ENCODE assay signal across 1 cellular context in the genomic region with DNA sequence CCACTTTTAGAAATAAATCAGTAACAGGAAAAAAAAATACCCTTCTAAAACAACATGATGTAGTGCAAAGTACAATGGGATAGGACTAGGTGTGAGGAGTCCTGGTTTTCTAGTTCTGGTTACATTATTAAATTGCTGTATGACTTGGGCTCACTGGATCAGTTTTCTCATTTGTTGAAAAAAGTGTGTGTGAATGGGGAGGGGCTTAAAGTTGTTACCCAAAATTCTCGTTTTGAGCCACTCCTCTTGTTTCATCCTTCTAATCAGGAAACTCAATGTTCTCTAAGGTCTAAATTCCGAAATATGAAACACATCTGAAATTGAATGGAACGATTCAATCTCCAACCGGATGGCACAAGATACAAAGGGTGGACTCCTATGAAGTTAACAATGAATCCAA.
TF ChIP-seq lines count a peak whose summit lies in the region.

No MANE protein-coding gene starts in this region.

TF ChIP-seq in GM23338, 12 proteins besides CTCF, POLR2A, EP300 and RAD21 (continued from another document):
- TF ChIP-seq, protein P1, sequence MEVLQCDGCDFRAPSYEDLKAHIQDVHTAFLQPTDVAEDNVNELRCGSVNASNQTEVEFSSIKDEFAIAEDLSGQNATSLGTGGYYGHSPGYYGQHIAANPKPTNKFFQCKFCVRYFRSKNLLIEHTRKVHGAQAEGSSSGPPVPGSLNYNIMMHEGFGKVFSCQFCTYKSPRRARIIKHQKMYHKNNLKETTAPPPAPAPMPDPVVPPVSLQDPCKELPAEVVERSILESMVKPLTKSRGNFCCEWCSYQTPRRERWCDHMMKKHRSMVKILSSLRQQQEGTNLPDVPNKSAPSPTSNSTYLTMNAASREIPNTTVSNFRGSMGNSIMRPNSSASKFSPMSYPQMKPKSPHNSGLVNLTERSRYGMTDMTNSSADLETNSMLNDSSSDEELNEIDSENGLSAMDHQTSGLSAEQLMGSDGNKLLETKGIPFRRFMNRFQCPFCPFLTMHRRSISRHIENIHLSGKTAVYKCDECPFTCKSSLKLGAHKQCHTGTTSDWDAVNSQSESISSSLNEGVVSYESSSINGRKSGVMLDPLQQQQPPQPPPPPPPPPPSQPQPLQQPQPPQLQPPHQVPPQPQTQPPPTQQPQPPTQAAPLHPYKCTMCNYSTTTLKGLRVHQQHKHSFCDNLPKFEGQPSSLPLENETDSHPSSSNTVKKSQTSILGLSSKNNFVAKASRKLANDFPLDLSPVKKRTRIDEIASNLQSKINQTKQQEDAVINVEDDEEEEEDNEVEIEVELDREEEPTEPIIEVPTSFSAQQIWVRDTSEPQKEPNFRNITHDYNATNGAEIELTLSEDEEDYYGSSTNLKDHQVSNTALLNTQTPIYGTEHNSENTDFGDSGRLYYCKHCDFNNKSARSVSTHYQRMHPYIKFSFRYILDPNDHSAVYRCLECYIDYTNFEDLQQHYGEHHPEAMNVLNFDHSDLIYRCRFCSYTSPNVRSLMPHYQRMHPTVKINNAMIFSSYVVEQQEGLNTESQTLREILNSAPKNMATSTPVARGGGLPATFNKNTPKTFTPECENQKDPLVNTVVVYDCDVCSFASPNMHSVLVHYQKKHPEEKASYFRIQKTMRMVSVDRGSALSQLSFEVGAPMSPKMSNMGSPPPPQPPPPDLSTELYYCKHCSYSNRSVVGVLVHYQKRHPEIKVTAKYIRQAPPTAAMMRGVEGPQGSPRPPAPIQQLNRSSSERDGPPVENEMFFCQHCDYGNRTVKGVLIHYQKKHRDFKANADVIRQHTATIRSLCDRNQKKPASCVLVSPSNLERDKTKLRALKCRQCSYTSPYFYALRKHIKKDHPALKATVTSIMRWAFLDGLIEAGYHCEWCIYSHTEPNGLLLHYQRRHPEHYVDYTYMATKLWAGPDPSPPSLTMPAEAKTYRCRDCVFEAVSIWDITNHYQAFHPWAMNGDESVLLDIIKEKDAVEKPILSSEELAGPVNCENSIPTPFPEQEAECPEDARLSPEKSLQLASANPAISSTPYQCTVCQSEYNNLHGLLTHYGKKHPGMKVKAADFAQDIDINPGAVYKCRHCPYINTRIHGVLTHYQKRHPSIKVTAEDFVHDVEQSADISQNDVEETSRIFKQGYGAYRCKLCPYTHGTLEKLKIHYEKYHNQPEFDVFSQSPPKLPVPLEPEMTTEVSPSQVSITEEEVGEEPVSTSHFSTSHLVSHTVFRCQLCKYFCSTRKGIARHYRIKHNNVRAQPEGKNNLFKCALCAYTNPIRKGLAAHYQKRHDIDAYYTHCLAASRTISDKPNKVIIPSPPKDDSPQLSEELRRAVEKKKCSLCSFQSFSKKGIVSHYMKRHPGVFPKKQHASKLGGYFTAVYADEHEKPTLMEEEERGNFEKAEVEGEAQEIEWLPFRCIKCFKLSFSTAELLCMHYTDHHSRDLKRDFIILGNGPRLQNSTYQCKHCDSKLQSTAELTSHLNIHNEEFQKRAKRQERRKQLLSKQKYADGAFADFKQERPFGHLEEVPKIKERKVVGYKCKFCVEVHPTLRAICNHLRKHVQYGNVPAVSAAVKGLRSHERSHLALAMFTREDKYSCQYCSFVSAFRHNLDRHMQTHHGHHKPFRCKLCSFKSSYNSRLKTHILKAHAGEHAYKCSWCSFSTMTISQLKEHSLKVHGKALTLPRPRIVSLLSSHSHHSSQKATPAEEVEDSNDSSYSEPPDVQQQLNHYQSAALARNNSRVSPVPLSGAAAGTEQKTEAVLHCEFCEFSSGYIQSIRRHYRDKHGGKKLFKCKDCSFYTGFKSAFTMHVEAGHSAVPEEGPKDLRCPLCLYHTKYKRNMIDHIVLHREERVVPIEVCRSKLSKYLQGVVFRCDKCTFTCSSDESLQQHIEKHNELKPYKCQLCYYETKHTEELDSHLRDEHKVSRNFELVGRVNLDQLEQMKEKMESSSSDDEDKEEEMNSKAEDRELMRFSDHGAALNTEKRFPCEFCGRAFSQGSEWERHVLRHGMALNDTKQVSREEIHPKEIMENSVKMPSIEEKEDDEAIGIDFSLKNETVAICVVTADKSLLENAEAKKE (CRISPR knock-in tag; IDR thresholded peaks at IDR 0.05), result no peak
- TF ChIP-seq NANOG (IDR thresholded peaks at IDR 0.05; ENCODE audit: borderline replicate concordance), result no peak
- no peak for TF ChIP-seq EZH2 (IDR thresholded peaks at IDR 0.05; ENCODE audit: low read depth, unreplicated experiment)
- no peak for TF ChIP-seq ZNF114 (CRISPR knock-in tag; IDR thresholded peaks at IDR 0.05)
- no peak for TF ChIP-seq STAT1 (IDR thresholded peaks at IDR 0.05; ENCODE audit: unreplicated experiment)
- TF ChIP-seq JUNB (IDR thresholded peaks at IDR 0.05; ENCODE audit: unreplicated experiment), result no peak
- TF ChIP-seq, protein P2, sequence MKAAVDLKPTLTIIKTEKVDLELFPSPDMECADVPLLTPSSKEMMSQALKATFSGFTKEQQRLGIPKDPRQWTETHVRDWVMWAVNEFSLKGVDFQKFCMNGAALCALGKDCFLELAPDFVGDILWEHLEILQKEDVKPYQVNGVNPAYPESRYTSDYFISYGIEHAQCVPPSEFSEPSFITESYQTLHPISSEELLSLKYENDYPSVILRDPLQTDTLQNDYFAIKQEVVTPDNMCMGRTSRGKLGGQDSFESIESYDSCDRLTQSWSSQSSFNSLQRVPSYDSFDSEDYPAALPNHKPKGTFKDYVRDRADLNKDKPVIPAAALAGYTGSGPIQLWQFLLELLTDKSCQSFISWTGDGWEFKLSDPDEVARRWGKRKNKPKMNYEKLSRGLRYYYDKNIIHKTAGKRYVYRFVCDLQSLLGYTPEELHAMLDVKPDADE (IDR thresholded peaks at IDR 0.05), result no peak
- no peak for TF ChIP-seq CREB1 (CRISPR knock-in tag; IDR thresholded peaks at IDR 0.05; ENCODE audit: low read depth)
- TF ChIP-seq EZH2phosphoT487 (IDR thresholded peaks at IDR 0.05; ENCODE audit: unreplicated experiment), result no peak
